In the genomic region with DNA sequence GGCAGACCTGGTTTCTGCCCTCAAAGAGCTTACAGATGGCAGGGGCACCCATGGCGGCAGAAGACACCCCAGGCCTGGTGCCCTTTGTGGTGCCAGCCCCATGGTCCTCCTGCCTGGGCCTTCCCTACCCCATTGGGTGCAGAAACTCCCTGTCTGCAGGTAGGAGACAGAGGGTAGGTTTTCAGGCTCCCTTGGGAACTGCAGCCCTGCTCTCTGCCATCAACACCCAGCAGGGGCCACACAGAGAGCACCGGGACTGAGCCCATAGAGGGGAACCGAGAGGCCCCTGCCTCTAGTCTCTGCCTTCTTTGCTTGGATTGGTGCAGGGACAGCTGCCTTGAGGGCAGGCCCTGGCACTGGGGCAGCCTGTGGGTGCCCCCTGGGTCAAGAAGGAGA, we compare ENCODE assay signal across 2 cellular contexts.
TF ChIP-seq lines count a peak whose summit lies in the region.

No MANE protein-coding gene starts in this region.

TF ChIP-seq in A549, 52 proteins besides CTCF, POLR2A, EP300 and RAD21:
- TF ChIP-seq, protein P1, sequence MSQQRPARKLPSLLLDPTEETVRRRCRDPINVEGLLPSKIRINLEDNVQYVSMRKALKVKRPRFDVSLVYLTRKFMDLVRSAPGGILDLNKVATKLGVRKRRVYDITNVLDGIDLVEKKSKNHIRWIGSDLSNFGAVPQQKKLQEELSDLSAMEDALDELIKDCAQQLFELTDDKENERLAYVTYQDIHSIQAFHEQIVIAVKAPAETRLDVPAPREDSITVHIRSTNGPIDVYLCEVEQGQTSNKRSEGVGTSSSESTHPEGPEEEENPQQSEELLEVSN (IDR thresholded peaks at IDR 0.05; ENCODE audit: borderline replicate concordance, low read depth): no peak
- TF ChIP-seq SREBF2 (IDR thresholded peaks at IDR 0.05) (no peak), RCOR1 (IDR thresholded peaks at IDR 0.05; ENCODE audit: low read depth, low read length) (no peak), KDM1A (IDR thresholded peaks at IDR 0.05; ENCODE audit: low read depth) (no peak), HOXA7 (CRISPR knock-in tag; IDR thresholded peaks at IDR 0.05) (no peak), HOXB13 (CRISPR knock-in tag; IDR thresholded peaks at IDR 0.05; ENCODE audit: low read depth) (no peak), GATA3 (IDR thresholded peaks at IDR 0.05; ENCODE audit: borderline replicate concordance) (no peak), HOXB5 (CRISPR knock-in tag; IDR thresholded peaks at IDR 0.05) (no peak), EHMT2 (IDR thresholded peaks at IDR 0.05; ENCODE audit: low read depth) (no peak), ZNF302 (CRISPR knock-in tag; IDR thresholded peaks at IDR 0.05) (no peak), BHLHE40 (IDR thresholded peaks at IDR 0.05; ENCODE audit: low read depth, low read length) (no peak), JUNB (IDR thresholded peaks at IDR 0.05) (no peak), NPAS2 (CRISPR knock-in tag; IDR thresholded peaks at IDR 0.05; ENCODE audit: borderline replicate concordance) (no peak), FOSL2 (IDR thresholded peaks at IDR 0.05) (no peak), FOSL2 (CRISPR knock-in tag; IDR thresholded peaks at IDR 0.05) (no peak), POLR2AphosphoS2 (conservative IDR thresholded peaks at IDR 0.05; ENCODE audit: low read length) (no peak)
- TF ChIP-seq, protein P2, sequence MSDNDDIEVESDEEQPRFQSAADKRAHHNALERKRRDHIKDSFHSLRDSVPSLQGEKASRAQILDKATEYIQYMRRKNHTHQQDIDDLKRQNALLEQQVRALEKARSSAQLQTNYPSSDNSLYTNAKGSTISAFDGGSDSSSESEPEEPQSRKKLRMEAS (IDR thresholded peaks at IDR 0.05): no peak
- TF ChIP-seq, protein P3, sequence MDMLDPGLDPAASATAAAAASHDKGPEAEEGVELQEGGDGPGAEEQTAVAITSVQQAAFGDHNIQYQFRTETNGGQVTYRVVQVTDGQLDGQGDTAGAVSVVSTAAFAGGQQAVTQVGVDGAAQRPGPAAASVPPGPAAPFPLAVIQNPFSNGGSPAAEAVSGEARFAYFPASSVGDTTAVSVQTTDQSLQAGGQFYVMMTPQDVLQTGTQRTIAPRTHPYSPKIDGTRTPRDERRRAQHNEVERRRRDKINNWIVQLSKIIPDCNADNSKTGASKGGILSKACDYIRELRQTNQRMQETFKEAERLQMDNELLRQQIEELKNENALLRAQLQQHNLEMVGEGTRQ (IDR thresholded peaks at IDR 0.05): no peak
TF ChIP-seq in A549: peak in this region for 0.

TF ChIP-seq in H1, 55 proteins besides CTCF, POLR2A, EP300 and RAD21:
- TF ChIP-seq SUZ12 (IDR thresholded peaks at IDR 0.05; ENCODE audit: low read length): no peak
- TF ChIP-seq MAFK (IDR thresholded peaks at IDR 0.05; ENCODE audit: low read depth, low read length): no peak
- TF ChIP-seq TBP (IDR thresholded peaks at IDR 0.05; ENCODE audit: low read depth, low read length): no peak
- TF ChIP-seq HDAC6 (IDR thresholded peaks at IDR 0.05; ENCODE audit: low read depth, low read length): no peak
- TF ChIP-seq FOSL1 (IDR thresholded peaks at IDR 0.05; ENCODE audit: insufficient read depth, low read depth, low read length): no peak
- TF ChIP-seq, protein P2 (IDR thresholded peaks at IDR 0.05): no peak
- no peak for TF ChIP-seq RBBP5 (IDR thresholded peaks at IDR 0.05; ENCODE audit: borderline replicate concordance, low read depth, low read length)
- no peak for TF ChIP-seq EZH2 (IDR thresholded peaks at IDR 0.05; ENCODE audit: low read depth, low read length, severe bottlenecking)
- TF ChIP-seq, protein P4, sequence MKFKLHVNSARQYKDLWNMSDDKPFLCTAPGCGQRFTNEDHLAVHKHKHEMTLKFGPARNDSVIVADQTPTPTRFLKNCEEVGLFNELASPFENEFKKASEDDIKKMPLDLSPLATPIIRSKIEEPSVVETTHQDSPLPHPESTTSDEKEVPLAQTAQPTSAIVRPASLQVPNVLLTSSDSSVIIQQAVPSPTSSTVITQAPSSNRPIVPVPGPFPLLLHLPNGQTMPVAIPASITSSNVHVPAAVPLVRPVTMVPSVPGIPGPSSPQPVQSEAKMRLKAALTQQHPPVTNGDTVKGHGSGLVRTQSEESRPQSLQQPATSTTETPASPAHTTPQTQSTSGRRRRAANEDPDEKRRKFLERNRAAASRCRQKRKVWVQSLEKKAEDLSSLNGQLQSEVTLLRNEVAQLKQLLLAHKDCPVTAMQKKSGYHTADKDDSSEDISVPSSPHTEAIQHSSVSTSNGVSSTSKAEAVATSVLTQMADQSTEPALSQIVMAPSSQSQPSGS (IDR thresholded peaks at IDR 0.05; ENCODE audit: low read length): no peak
- no peak for TF ChIP-seq GTF2F1 (IDR thresholded peaks at IDR 0.05; ENCODE audit: borderline replicate concordance, low read depth, low read length)
- no peak for TF ChIP-seq CBX8 (IDR thresholded peaks at IDR 0.05; ENCODE audit: borderline replicate concordance, low read depth, low read length)
- no peak for TF ChIP-seq TAF1 (IDR thresholded peaks at IDR 0.05; ENCODE audit: low read depth, low read length)
- TF ChIP-seq TAF7 (optimal IDR thresholded peaks at IDR 0.05; ENCODE audit: borderline replicate concordance, low read depth, low read length): no peak
TF ChIP-seq in H1: peak in this region for 0.
